Comparison of ENCODE assay signal across 18 cellular contexts in genomic region chr5:112763165-112763564, GRCh38. TPM values are rescaled to one million over a fixed set of nuclear protein-coding genes. Genes with fewer than 3 reads are reported as not detected.
A peak's percentile ranks its signal among the peaks of the same experiment; 100 is the strongest.
DNase-seq lines count a peak whose midpoint lies in the region; ATAC-seq, FAIRE-seq and TF ChIP-seq lines count a peak whose summit lies in the region.
"Had no signal": no experiment of that assay in that cellular context is flagged by ENCODE, and none has a peak within 500 bp of the region (broad histone marks: within the 10 kb centered on the region; RNA-seq: fewer than 3 reads in every experiment).

No MANE protein-coding gene starts in this region.

- H3K9ac ChIP-seq in K562 (ENCODE audit: insufficient read depth in 1 of 2, low read depth in 2 of 2, low read length in 2 of 2) (no peak overlapping the region), kidney (ENCODE audit: low read length in 2 of 2) (no peak overlapping the region)
- H3K9ac ChIP-seq: BLaER1 had no signal

- H3K4me1 ChIP-seq in K562 (replicated peaks in 1 of 2; ENCODE audit: control insufficient read depth in 2 of 2, insufficient read depth in 2 of 2, low read length in 2 of 2): no peaks in the 10 kb centered on the region
- H3K4me1 ChIP-seq in kidney (ENCODE audit: control insufficient read depth in 1 of 2, insufficient read depth in 1 of 2, low read depth in 1 of 2, low read length in 2 of 2): no peaks in the 10 kb centered on the region
- H3K4me1 ChIP-seq: BLaER1, Caco-2, HAP-1 had no signal

- no peak for TF ChIP-seq EP300 in K562 (IDR thresholded peaks at IDR 0.05; ENCODE audit: low read length)

- no peaks in the 10 kb centered on the region for H4K20me1 ChIP-seq in K562 (replicated peaks; ENCODE audit: control insufficient read depth, insufficient read depth, low read length)

- BruUV-seq in K562 (replicated peaks; lab: Mats Ljungman, UMichigan): no TSS peak

- in situ Hi-C loops in K562 (cut with MboI): loop anchor here (25.0 kb wide), 1 partner anchor 551 kb away; no protein-coding TSS in a partner anchor

- H3K4me3 ChIP-seq in K562 (no peak overlapping the region), kidney (ENCODE audit: low read length in 2 of 2) (no peak overlapping the region)
- H3K4me3 ChIP-seq: BLaER1, HAP-1 had no signal

- H3K79me2 ChIP-seq in K562 (ENCODE audit: control insufficient read depth, insufficient read depth, low read length): no peaks in the 10 kb centered on the region

- no peak for DNase-seq in RCC 7860 (ENCODE audit: low spot score)
- DNase-seq in K562 (ENCODE audit: extremely low read depth in 1 of 4, low spot score in 3 of 4): no peak
- DNase-seq in kidney: no peak
- no peak for DNase-seq in SIG-M5 treated with dmso at 0.1 percent for 504 hours (lab: John Stamatoyannopoulos, UW; ENCODE audit: unreplicated experiment)
- no peak for DNase-seq in activated CD4-positive, alpha-beta T cell treated with anti-CD3 and anti-CD28 coated beads for 1 hour
- DNase-seq: Caco-2; CD4-positive, CD25-positive, alpha-beta regulatory T cell; CD8-positive, alpha-beta T cell; DMS153; DND-41; GDM1; GOT3 had no signal

- WGBS in K562 (ENCODE audit: insufficient coverage, low coverage, missing lambda C conversion rate): 100% methylated on average over 1 of the region's 1 CpG

- no peak for TF ChIP-seq POLR2A in K562 (conservative IDR thresholded peaks at IDR 0.05)

- peaks cover 33% of the 10 kb centered on the region for H3K36me3 ChIP-seq in K562 (ENCODE audit: control insufficient read depth, insufficient read depth, low read length)
- H3K36me3 ChIP-seq in kidney (ENCODE audit: control insufficient read depth in 1 of 2, insufficient read depth in 2 of 2, low read length in 2 of 2): peaks cover 2 to 5% of the 10 kb centered on the region in 2 donors

- TF ChIP-seq CTCF in K562 (IDR thresholded peaks at IDR 0.05 in 2 of 3, conservative IDR thresholded peaks at IDR 0.05 in 1 of 3; ENCODE audit: insufficient read depth in 2 of 3, low read depth in 1 of 3, low read length in 3 of 3) (no peak), kidney (IDR thresholded peaks at IDR 0.05; ENCODE audit: borderline replicate concordance, extremely low read depth, insufficient read depth) (no peak)

- no peaks in the 10 kb centered on the region for H3K9me1 ChIP-seq in K562 (ENCODE audit: control insufficient read depth, insufficient read depth, low read length)

- H2AFZ ChIP-seq in K562 (ENCODE audit: low read depth, low read length): no peak overlapping the region

- POLR2A ChIA-PET in K562 (lab: Yijun Ruan, JAX): no interaction called here

- no peaks in the 10 kb centered on the region for H3K27me3 ChIP-seq in K562 (ENCODE audit: control insufficient read depth in 2 of 2, insufficient read depth in 2 of 2, low read length in 2 of 2)
- H3K27me3 ChIP-seq: BLaER1 had no signal

- intact Hi-C loops in K562 (cut with micrococcal nuclease) (loop anchor here (5.0 kb wide), 1 partner anchor 586 kb away; no protein-coding TSS in a partner anchor), kidney (cut with DNase I) (no loop called here)

- no peaks in the 10 kb centered on the region for H3K9me3 ChIP-seq in K562 (replicated peaks; ENCODE audit: control insufficient read depth, insufficient read depth, low read depth, low read length)
- no peaks in the 10 kb centered on the region for H3K9me3 ChIP-seq in kidney (ENCODE audit: control insufficient read depth in 1 of 2, low read length in 2 of 2)
- H3K9me3 ChIP-seq: BLaER1, Caco-2, HAP-1 had no signal

- no peak for TF ChIP-seq RAD21 in K562 (CRISPR knock-in tag; conservative IDR thresholded peaks at IDR 0.05 in 1 of 2, IDR thresholded peaks at IDR 0.05 in 1 of 2)

- no peak for ATAC-seq in K562
- no peak for ATAC-seq in GM19351 (IDR thresholded peaks at IDR 0.05; ENCODE audit: unreplicated experiment)
- no peak for ATAC-seq in HG02759 (IDR thresholded peaks at IDR 0.05; ENCODE audit: unreplicated experiment)
- ATAC-seq: CD8-positive, alpha-beta T cell had no signal

- CTCF ChIA-PET in K562 (lab: Yijun Ruan, JAX; ENCODE audit: low intra/inter-chr PET ratio): no interaction called here

- peak; percentile 90 for FAIRE-seq in G401.6 (lab: Jason Lieb, UNC)
- FAIRE-seq in RCC 7860 (lab: Jason Lieb, UNC): peak; percentile 57
- no peak for FAIRE-seq in K562 (lab: Jason Lieb, UNC)
- peak; percentile 84 for FAIRE-seq in kidney (lab: Jason Lieb, UNC)

- H3K27ac ChIP-seq in K562 (ENCODE audit: extremely low read depth, low read depth, low read length) (no peak overlapping the region), kidney (ENCODE audit: low read depth in 2 of 2, low read length in 2 of 2) (no peak overlapping the region)
- H3K27ac ChIP-seq: BLaER1, C4-2B had no signal

- no peak overlapping the region for H3K4me2 ChIP-seq in K562 (ENCODE audit: insufficient read depth, low read length)
- H3K4me2 ChIP-seq: BLaER1 had no signal

TF ChIP-seq in K562, 482 proteins besides CTCF, POLR2A, EP300 and RAD21:
- no peak for TF ChIP-seq CCNT2 (IDR thresholded peaks at IDR 0.05; ENCODE audit: borderline replicate concordance, extremely low read depth, insufficient read length, low read depth, low read length)
- 0 out of 2 replicates have a peak, but pooled peaks have one; percentile 27 for TF ChIP-seq ATF3 (IDR thresholded peaks at IDR 0.05)
- no peak for TF ChIP-seq ATF3 (CRISPR knock-in tag; conservative IDR thresholded peaks at IDR 0.05)

RNA-seq across cellular contexts. Expression of gene APC, which starts 25.5 kb away (rescaled TPM):
- total RNA-seq in K562 (2011; cell fraction: chromatin; rRNA removed; ENCODE audit: low replicate concordance): 35.7 and 76.1 TPM in 2 replicates
- total RNA-seq in K562 (2011; cell fraction: nucleolus; rRNA removed): 25.2 and 36.2 TPM in 2 replicates
- 42.7 and 58.9 TPM in 2 replicates for total RNA-seq in K562 (2011; cell fraction: nucleoplasm; rRNA removed)
- 24.3 and 25.5 TPM in 2 replicates for total RNA-seq in K562 (2014; rRNA removed)
- total RNA-seq in K562 (2014; rRNA removed; fragmentation: Illumina TruSeq; extraction: Trizol): 23.8 and 29.3 TPM in 2 replicates
- total RNA-seq in K562 (2015; rRNA removed; fragmentation: Illumina TruSeq; extraction: Trizol): 29.1 and 29.5 TPM in 2 replicates
- 27.3 and 27.6 TPM in 2 replicates for total RNA-seq in K562 (2021)
- polyA plus RNA-seq in K562 (2011; rRNA removed): 11.8 and 15.4 TPM in 2 replicates
- 5.1 and 5.9 TPM in 2 replicates for polyA plus RNA-seq in K562 (2011; cell fraction: cytosol; rRNA removed)
- 16.5 and 25.8 TPM in 2 replicates for polyA plus RNA-seq in K562 (2011; cell fraction: nucleus; rRNA removed)
- 7.5 and 10.9 TPM in 2 replicates for polyA plus RNA-seq in K562 (2012)
- polyA plus RNA-seq in K562 (2014; fragmentation: Illumina TruSeq; extraction: Trizol): 14.8 and 15.4 TPM in 2 replicates
- polyA plus RNA-seq in K562 (2014; fragmentation: Nextera tagmentation; extraction: Ambion mirVana): 1 to 10 TPM; 5.7 to 9.3 TPM
- 8.9 and 10.9 TPM in 2 replicates for polyA plus RNA-seq in K562 (2014; rRNA removed)
- 76.0 and 81.2 TPM in 2 replicates for polyA minus RNA-seq in K562 (2011; rRNA and poly(A)+ RNA removed)
- 20.0 and 24.2 TPM in 2 replicates for polyA minus RNA-seq in K562 (2011; cell fraction: cytosol; rRNA and poly(A)+ RNA removed)
- 52.5 and 71.9 TPM in 2 replicates for polyA minus RNA-seq in K562 (2011; cell fraction: nucleus; rRNA and poly(A)+ RNA removed)
- total RNA-seq in kidney: 44.9 TPM
- polyA plus RNA-seq in kidney (ENCODE audit: insufficient read depth, low read depth, low replicate concordance): 2.7 TPM
